ENCODE assay signal across 14 cellular contexts in the genomic region with DNA sequence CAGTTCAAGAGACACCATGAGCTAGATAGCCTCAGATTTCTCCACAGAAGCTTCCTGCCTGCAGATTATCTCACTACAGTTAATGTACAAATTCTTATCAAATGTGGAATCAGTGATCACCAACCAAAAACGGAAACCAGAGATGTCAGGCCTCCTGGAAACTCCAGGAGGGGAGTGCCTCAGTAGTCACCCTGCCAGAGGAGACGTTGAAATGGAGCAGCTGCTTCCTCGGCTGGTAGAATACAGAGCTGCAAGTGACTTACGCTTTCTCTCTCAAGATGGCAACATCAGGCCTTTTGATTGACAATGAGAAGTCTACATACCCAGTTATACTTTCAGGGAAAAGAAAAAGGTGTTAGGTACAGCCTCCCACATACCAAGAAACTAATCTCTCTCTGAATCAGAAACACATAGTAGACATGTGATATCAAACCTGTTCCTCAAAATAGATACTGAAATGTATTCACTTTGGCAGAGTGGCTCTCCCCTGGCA. TPM values are rescaled to one million over a fixed set of nuclear protein-coding genes. Genes with fewer than 3 reads are reported as not detected.
A peak's percentile ranks its signal among the peaks of the same experiment; 100 is the strongest.
DNase-seq lines count a peak whose midpoint lies in the region; ATAC-seq and TF ChIP-seq lines count a peak whose summit lies in the region.
"Had no signal": no experiment of that assay in that cellular context is flagged by ENCODE, and none has a peak within 500 bp of the region (broad histone marks: within the 10 kb centered on the region; RNA-seq: fewer than 3 reads in every experiment).

No MANE protein-coding gene starts in this region.

- intact Hi-C loops in uterus (cut with DNase I; ENCODE audit: low total_unique reads), result no loop called here

- peak overlapping the region in 8 of 10 donors; percentile 12 to 70 (median 31) for H3K27ac Mint-ChIP-seq in naive thymus-derived CD8-positive, alpha-beta T cell

- TF ChIP-seq POLR2A in uterus (IDR thresholded peaks at IDR 0.05), result no peak

- no peak for TF ChIP-seq CTCF in uterus (IDR thresholded peaks at IDR 0.05)

- H3K27ac ChIP-seq in uterus, result peak overlapping the region; percentile 61 to 68
- H3K27ac ChIP-seq: right lobe of liver, SJSA1 had no signal

- H3K4me3 Mint-ChIP-seq in naive thymus-derived CD8-positive, alpha-beta T cell, result no peak overlapping the region

- no peak overlapping the region for H3K4me3 ChIP-seq in uterus
- H3K4me3 ChIP-seq: right lobe of liver, SJSA1 had no signal

- DNase-seq in activated naive CD4-positive, alpha-beta T cell treated with Interleukin-2 at 50 U/mL for 16 hours, result peak; percentile 55
- no peak for DNase-seq in activated naive CD4-positive, alpha-beta T cell (lab: John Stamatoyannopoulos, UW)
- DNase-seq in activated T-cell treated with anti-CD3 and anti-CD28 coated beads for 48 hours (ENCODE audit: low read depth), result peak; percentile 40
- DNase-seq in naive thymus-derived CD8-positive, alpha-beta T cell, result no peak
- DNase-seq in uterus, result no peak
- DNase-seq in HPDE6-E6E7 (ENCODE audit: extremely low spot score), result no peak
- no peak for DNase-seq in NCI-H1436 treated with DMSO at 0.1 percent for 48 hours (lab: John Stamatoyannopoulos, UW)
- DNase-seq: DMS53, glutamatergic neuron, H7, NCI-H2029, right lobe of liver had no signal

- POLR2A ChIA-PET in naive thymus-derived CD8-positive, alpha-beta T cell (lab: Charles Lee), result interaction anchor here (0.9 kb wide), 1 partner anchor 77 kb away, joined by 3 read pairs; a partner anchor contains a TSS

- no peaks in the 10 kb centered on the region for H3K9me3 ChIP-seq in uterus
- H3K9me3 ChIP-seq: right lobe of liver, SJSA1 had no signal

- no peaks in the 10 kb centered on the region for H3K27me3 Mint-ChIP-seq in naive thymus-derived CD8-positive, alpha-beta T cell

- H3K27me3 ChIP-seq in uterus, result no peaks in the 10 kb centered on the region
- H3K27me3 ChIP-seq: right lobe of liver, SJSA1 had no signal

- peaks cover 0 to 19% (median 9%) of the 10 kb centered on the region in 4 donors for H3K4me1 Mint-ChIP-seq in naive thymus-derived CD8-positive, alpha-beta T cell

- H3K36me3 Mint-ChIP-seq in naive thymus-derived CD8-positive, alpha-beta T cell, result peaks cover 7 to 93% (median 29%) of the 10 kb centered on the region in 3 donors

- no peaks in the 10 kb centered on the region for H3K36me3 ChIP-seq in uterus

- H3K9me3 Mint-ChIP-seq in naive thymus-derived CD8-positive, alpha-beta T cell, result no peaks in the 10 kb centered on the region

- no peak for ATAC-seq in naive thymus-derived CD8-positive, alpha-beta T cell
- ATAC-seq in GM18867 (IDR thresholded peaks at IDR 0.05; ENCODE audit: unreplicated experiment), result no peak

- peaks cover 0 to 3% of the 10 kb centered on the region in 2 donors for H3K4me1 ChIP-seq in uterus
- H3K4me1 ChIP-seq: right lobe of liver, SJSA1 had no signal

RNA-seq across cellular contexts. Expression of a gene that starts 52.2 kb away (rescaled TPM):
- 10 to 100 TPM; 17.5 TPM for total RNA-seq in naive thymus-derived CD8-positive, alpha-beta T cell
- 10 to 100 TPM; 11.3 to 20.2 (median 11.3) TPM for polyA plus RNA-seq in naive thymus-derived CD8-positive, alpha-beta T cell
- 10 to 100 TPM in 2 of 4 donors, 1 to 10 TPM in 2; 3.6 to 29.3 (median 9.7) TPM for total RNA-seq in uterus

Comparison
In these comparisons a context has a peak if more than half of its experiments do, and no peak if none do; other contexts are left out.
1. DNase-seq: peak in activated naive CD4-positive, alpha-beta T cell treated with Interleukin-2 at 50 U/mL for 16 hours (single experiment) and activated T-cell treated with anti-CD3 and anti-CD28 coated beads for 48 hours (single experiment); none in activated naive CD4-positive, alpha-beta T cell (0 of 4), naive thymus-derived CD8-positive, alpha-beta T cell (0 of 10), uterus (0 of 2), HPDE6-E6E7 (single experiment) and NCI-H1436 treated with DMSO at 0.1 percent for 48 hours (single experiment).